Comparison of ENCODE assay signal across 22 cellular contexts in the genomic region with DNA sequence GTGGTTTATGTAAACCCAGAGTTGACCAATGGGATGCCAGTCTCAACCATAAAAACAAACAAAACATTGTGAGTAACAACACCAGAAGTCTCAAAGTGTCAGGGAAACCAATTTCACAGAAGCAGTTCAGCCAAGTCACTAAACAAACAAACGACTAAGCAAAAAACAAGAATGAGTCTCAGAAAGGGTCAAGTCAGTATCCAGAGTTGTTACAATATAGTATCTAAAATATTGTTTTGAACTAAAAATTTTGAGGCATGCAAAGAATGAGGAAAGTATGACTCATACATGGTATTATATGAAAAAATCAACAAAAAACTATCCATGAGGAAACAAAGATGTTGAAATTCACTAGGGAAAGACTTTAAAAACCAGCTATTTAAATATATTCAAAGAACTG.
DNase-seq lines count a peak whose midpoint lies in the region; FAIRE-seq and TF ChIP-seq lines count a peak whose summit lies in the region.
"Had no signal": no experiment of that assay in that cellular context is flagged by ENCODE, and none has a peak within 500 bp of the region (broad histone marks: within the 10 kb centered on the region; RNA-seq: fewer than 3 reads in every experiment).

No MANE protein-coding gene starts in this region.

- H3K4me1 Mint-ChIP-seq in osteocyte (ENCODE audit: unreplicated experiment), result peaks cover 38% of the 10 kb centered on the region
- H3K4me1 Mint-ChIP-seq in T-helper 2 cell treated with Interferon-gamma antibody and Interleukin-4, amounts not matched to agents 5 μg/mL and 100 μg/mL, for 36 hours (ENCODE audit: low read depth), result no peaks in the 10 kb centered on the region
- H3K4me1 Mint-ChIP-seq: activated naive CD4-positive, alpha-beta T cell treated with anti-CD3 and anti-CD28 coated beads, Interleukin-2, amount 50 U/mL, for 24 hours; T-cell had no signal

- H3K4me1 ChIP-seq in SJCRH30, result peaks cover 35% of the 10 kb centered on the region
- H3K4me1 ChIP-seq: BLaER1, gastrocnemius medialis had no signal

- H3K27ac ChIP-seq in SJCRH30 (peak overlapping the region; percentile 75; the same call in 1 of the 2 replicates), epithelial cell of prostate (peak overlapping the region; percentile 29)
- H3K27ac ChIP-seq: BLaER1, gastrocnemius medialis, skin epidermis, WERI-Rb-1 had no signal

- DNase-seq in EL, result peak; percentile 74
- no peak for DNase-seq in SJCRH30
- DNase-seq in epithelial cell of prostate (ENCODE audit: low read depth, low spot score), result peak; percentile 29
- no peak for DNase-seq in osteocyte (ENCODE audit: extremely low spot score, unreplicated experiment)
- no peak for DNase-seq in urothelium cell line (ENCODE audit: low spot score)
- DNase-seq in T-helper 2 cell treated with Interferon-gamma antibody and Interleukin-4, amounts not matched to agents 5 μg/mL and 100 μg/mL, for 36 hours (ENCODE audit: low spot score), result no peak
- DNase-seq in activated CD4-positive, alpha-beta T cell treated with anti-CD3 and anti-CD28 coated beads for 1 hour, result no peak
- no peak for DNase-seq in activated CD4-positive, alpha-beta T cell treated with anti-CD3 and anti-CD28 coated beads, Interleukin-2, amount 50 U/mL, for 1 hour
- DNase-seq: activated CD8-positive, alpha-beta T cell treated with anti-CD3 and anti-CD28 coated beads, Interleukin-2, amount 10 ng/mL, durations not matched to agents 7 days and 5 days; activated T-cell treated with anti-CD3 and anti-CD28 coated beads, Interleukin-2, amount 50 U/mL, for 48 hours; effector CD4-positive, alpha-beta T cell; gastrocnemius medialis; H7; Kasumi-1; NCI-H1436; NCI-H345; occipital lobe; T-cell; WERI-Rb-1 had no signal

- H3K4me3 ChIP-seq in SJCRH30, result no peak overlapping the region
- H3K4me3 ChIP-seq: BLaER1, gastrocnemius medialis, skin epidermis had no signal

- H3K9me3 ChIP-seq in SJCRH30 (replicated peaks), result no peaks in the 10 kb centered on the region
- H3K9me3 ChIP-seq: gastrocnemius medialis had no signal

- H3K36me3 Mint-ChIP-seq in osteocyte (ENCODE audit: unreplicated experiment), result peaks cover 8% of the 10 kb centered on the region
- no peaks in the 10 kb centered on the region for H3K36me3 Mint-ChIP-seq in T-helper 2 cell treated with Interferon-gamma antibody and Interleukin-4, amounts not matched to agents 5 μg/mL and 100 μg/mL, for 36 hours (ENCODE audit: low read depth)
- H3K36me3 Mint-ChIP-seq: activated naive CD4-positive, alpha-beta T cell treated with anti-CD3 and anti-CD28 coated beads, Interleukin-2, amount 50 U/mL, for 24 hours; T-cell had no signal

- no peak overlapping the region for H3K4me3 Mint-ChIP-seq in osteocyte (ENCODE audit: unreplicated experiment)
- H3K4me3 Mint-ChIP-seq in T-helper 2 cell treated with Interferon-gamma antibody and Interleukin-4, amounts not matched to agents 5 μg/mL and 100 μg/mL, for 36 hours, result no peak overlapping the region
- H3K4me3 Mint-ChIP-seq: activated CD8-positive, alpha-beta T cell treated with anti-CD3 and anti-CD28 coated beads, Interleukin-2, amount 10 ng/mL, durations not matched to agents 7 days and 5 days; activated naive CD4-positive, alpha-beta T cell treated with anti-CD3 and anti-CD28 coated beads, Interleukin-2, amount 50 U/mL, for 24 hours; T-cell had no signal

- no peaks in the 10 kb centered on the region for H3K27me3 Mint-ChIP-seq in osteocyte (ENCODE audit: unreplicated experiment)
- H3K27me3 Mint-ChIP-seq in T-helper 2 cell treated with Interferon-gamma antibody and Interleukin-4, amounts not matched to agents 5 μg/mL and 100 μg/mL, for 36 hours (ENCODE audit: low read depth), result no peaks in the 10 kb centered on the region
- H3K27me3 Mint-ChIP-seq: activated naive CD4-positive, alpha-beta T cell treated with anti-CD3 and anti-CD28 coated beads, Interleukin-2, amount 50 U/mL, for 24 hours had no signal

- peak overlapping the region; percentile 84 for H3K27ac Mint-ChIP-seq in osteocyte (ENCODE audit: unreplicated experiment)
- no peak overlapping the region for H3K27ac Mint-ChIP-seq in T-helper 2 cell treated with Interferon-gamma antibody and Interleukin-4, amounts not matched to agents 5 μg/mL and 100 μg/mL, for 36 hours
- H3K27ac Mint-ChIP-seq: activated CD8-positive, alpha-beta T cell treated with anti-CD3 and anti-CD28 coated beads, Interleukin-2, amount 10 ng/mL, durations not matched to agents 7 days and 5 days; activated naive CD4-positive, alpha-beta T cell treated with anti-CD3 and anti-CD28 coated beads, Interleukin-2, amount 50 U/mL, for 24 hours; T-cell had no signal

- peaks cover 33% of the 10 kb centered on the region for H3K9me3 Mint-ChIP-seq in osteocyte (ENCODE audit: unreplicated experiment)
- peaks cover 5% of the 10 kb centered on the region for H3K9me3 Mint-ChIP-seq in T-helper 2 cell treated with Interferon-gamma antibody and Interleukin-4, amounts not matched to agents 5 μg/mL and 100 μg/mL, for 36 hours
- H3K9me3 Mint-ChIP-seq: activated naive CD4-positive, alpha-beta T cell treated with anti-CD3 and anti-CD28 coated beads, Interleukin-2, amount 50 U/mL, for 24 hours had no signal

- TF ChIP-seq CTCF in osteocyte (IDR thresholded peaks at IDR 0.05), result no peak

- H3K36me3 ChIP-seq in SJCRH30, result no peaks in the 10 kb centered on the region; the same call in 1 of the 2 replicates
- H3K36me3 ChIP-seq: gastrocnemius medialis, WERI-Rb-1 had no signal

- H3K27me3 ChIP-seq in SJCRH30, result no peaks in the 10 kb centered on the region
- H3K27me3 ChIP-seq: BLaER1, gastrocnemius medialis had no signal

- FAIRE-seq in urothelium cell line (lab: Jason Lieb, UNC), result no peak

Comparison
In these comparisons a context has a peak if more than half of its experiments do, and no peak if none do; other contexts are left out.
1. DNase-seq: peak in EL (single experiment) and epithelial cell of prostate (single experiment); none in SJCRH30 (0 of 2), osteocyte (single experiment), urothelium cell line (single experiment), T-helper 2 cell treated with Interferon-gamma antibody and Interleukin-4, amounts not matched to agents 5 μg/mL and 100 μg/mL, for 36 hours (single experiment), activated CD4-positive, alpha-beta T cell treated with anti-CD3 and anti-CD28 coated beads for 1 hour (single experiment) and activated CD4-positive, alpha-beta T cell treated with anti-CD3 and anti-CD28 coated beads, Interleukin-2, amount 50 U/mL, for 1 hour (single experiment).